In the genomic region with DNA sequence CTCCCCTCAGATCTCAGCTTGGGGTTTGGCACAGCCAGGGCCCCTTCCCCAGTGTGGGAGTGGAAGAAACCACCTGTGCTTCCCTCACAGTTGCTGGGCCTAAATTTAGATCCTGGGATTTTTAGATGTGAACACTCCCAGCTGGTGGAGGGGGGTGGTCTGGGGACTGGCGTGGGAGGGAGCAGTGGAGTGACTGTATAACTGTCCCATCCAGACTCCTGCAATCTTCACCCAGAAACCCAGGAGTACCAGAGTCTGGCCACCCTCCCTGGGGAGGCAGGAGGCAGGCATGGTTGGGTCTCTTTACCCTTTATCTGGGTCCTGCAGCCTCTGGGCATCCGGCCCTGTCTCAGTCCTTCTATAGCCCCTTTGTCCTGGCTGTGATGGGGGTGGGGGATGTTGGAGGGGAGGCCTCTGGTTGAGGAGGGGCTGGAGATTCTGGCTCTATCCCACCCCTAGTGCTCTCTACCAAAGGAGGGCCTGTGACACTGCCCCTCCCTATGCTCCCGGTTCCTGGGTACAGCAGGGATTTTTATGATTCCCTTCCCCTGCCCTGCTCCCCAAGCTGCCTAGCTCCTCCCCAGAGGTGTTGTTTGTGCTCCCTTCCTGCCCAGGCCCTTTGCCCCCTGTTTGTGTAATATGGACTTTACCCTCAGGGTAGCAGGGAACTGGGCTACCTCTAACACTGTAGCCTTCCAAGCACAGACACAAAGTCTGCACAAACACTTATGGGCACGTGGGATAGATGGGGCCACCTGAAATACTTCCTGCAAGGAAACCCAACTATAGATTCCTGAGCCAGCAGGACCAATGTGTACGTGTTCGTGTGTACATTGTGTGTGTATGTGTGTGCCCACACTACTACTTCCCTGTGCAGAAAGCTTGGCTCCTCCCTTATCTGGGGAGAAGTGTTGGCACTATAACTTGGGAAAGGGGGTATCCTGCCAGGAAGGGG, we compare ENCODE assay signal across 9 cellular contexts. TPM values are rescaled to one million over a fixed set of nuclear protein-coding genes. Genes with fewer than 3 reads are reported as not detected.
DNase-seq lines count a peak whose midpoint lies in the region; ATAC-seq lines count a peak whose summit lies in the region.
"Had no signal": no experiment of that assay in that cellular context is flagged by ENCODE, and none has a peak within 500 bp of the region (broad histone marks: within the 10 kb centered on the region; RNA-seq: fewer than 3 reads in every experiment).

No MANE protein-coding gene starts in this region.

- peaks cover 7 to 15% of the 10 kb centered on the region in 2 donors for H3K27me3 Mint-ChIP-seq in CD8-positive, alpha-beta memory T cell
- peaks cover 22% of the 10 kb centered on the region for H3K27me3 Mint-ChIP-seq in activated CD8-positive, alpha-beta T cell treated with anti-CD3 and anti-CD28 coated beads, Interleukin-2, amount 10 ng/mL, durations not matched to agents 7 days and 5 days (ENCODE audit: low read depth)

- H3K27ac Mint-ChIP-seq in CD8-positive, alpha-beta memory T cell, result no peak overlapping the region
- H3K27ac Mint-ChIP-seq in activated CD8-positive, alpha-beta T cell treated with anti-CD3 and anti-CD28 coated beads, Interleukin-2, amount 10 ng/mL, durations not matched to agents 7 days and 5 days, result no peak overlapping the region

- peaks cover 6% of the 10 kb centered on the region for H3K27me3 ChIP-seq in CD8-positive, alpha-beta memory T cell (ENCODE audit: insufficient read depth, low read length, poor library complexity, severe bottlenecking)
- H3K27me3 ChIP-seq in iPS-20b (ENCODE audit: insufficient read depth, low read length), result peaks cover 6% of the 10 kb centered on the region; the same call in 1 of the 2 replicates

- no peak overlapping the region for H3K4me3 ChIP-seq in CD8-positive, alpha-beta memory T cell (ENCODE audit: low read length)
- H3K4me3 ChIP-seq in iPS-20b (ENCODE audit: low read length), result peak overlapping the region; percentile 74

- peak overlapping the region in 5 of 7 donors; percentile 83 to 87 (median 86) for H3K4me3 Mint-ChIP-seq in CD8-positive, alpha-beta memory T cell
- H3K4me3 Mint-ChIP-seq in activated CD8-positive, alpha-beta T cell treated with anti-CD3 and anti-CD28 coated beads, Interleukin-2, amount 10 ng/mL, durations not matched to agents 7 days and 5 days, result peak overlapping the region; percentile 79

- peaks cover 3 to 24% (median 4%) of the 10 kb centered on the region in 3 donors for H3K4me1 Mint-ChIP-seq in CD8-positive, alpha-beta memory T cell
- H3K4me1 Mint-ChIP-seq in activated CD8-positive, alpha-beta T cell treated with anti-CD3 and anti-CD28 coated beads, Interleukin-2, amount 10 ng/mL, durations not matched to agents 7 days and 5 days (ENCODE audit: low read depth), result peaks cover 29% of the 10 kb centered on the region

- peaks cover 0 to 1% (median 0%) of the 10 kb centered on the region in 3 donors for H3K36me3 Mint-ChIP-seq in CD8-positive, alpha-beta memory T cell
- H3K36me3 Mint-ChIP-seq in activated CD8-positive, alpha-beta T cell treated with anti-CD3 and anti-CD28 coated beads, Interleukin-2, amount 10 ng/mL, durations not matched to agents 7 days and 5 days (ENCODE audit: low read depth), result no peaks in the 10 kb centered on the region

- CTCF ChIA-PET in CD8-positive, alpha-beta memory T cell (lab: Charles Lee), result interaction anchor here (1.0 to 1.1 kb wide), 2 partner anchors 14 to 43 kb away, joined by 3 read pairs; no protein-coding TSS in a partner anchor
- CTCF ChIA-PET in activated CD8-positive, alpha-beta T cell treated with anti-CD3 and anti-CD28 coated beads, Interleukin-2, amount 10 ng/mL, durations not matched to agents 7 days and 5 days (lab: Charles Lee), result interaction anchor here (0.8 to 5.8 kb wide), 5 partner anchors 14 to 37 kb away, joined by 3 to 45 read pairs (median 3); a partner anchor contains a TSS

- H3K4me1 ChIP-seq in CD8-positive, alpha-beta memory T cell (ENCODE audit: insufficient read depth, low read length), result peaks cover 5% of the 10 kb centered on the region
- peaks cover 21% of the 10 kb centered on the region for H3K4me1 ChIP-seq in iPS-20b (ENCODE audit: insufficient read depth, low read length)

- ATAC-seq in activated CD8-positive, alpha-beta T cell treated with anti-CD3 and anti-CD28 coated beads, Interleukin-2, amount 10 ng/mL, durations not matched to agents 7 days and 5 days, result no peak
- ATAC-seq in GM21529 (IDR thresholded peaks at IDR 0.05; ENCODE audit: unreplicated experiment) (no peak), GM18907 (IDR thresholded peaks at IDR 0.05; ENCODE audit: unreplicated experiment) (no peak)

- H3K36me3 ChIP-seq in CD8-positive, alpha-beta memory T cell (ENCODE audit: insufficient read depth, low read length), result no peaks in the 10 kb centered on the region
- peaks cover 32% of the 10 kb centered on the region for H3K36me3 ChIP-seq in iPS-20b (ENCODE audit: insufficient read depth, low read depth, low read length)

- no peaks in the 10 kb centered on the region for H3K9me3 Mint-ChIP-seq in CD8-positive, alpha-beta memory T cell
- no peaks in the 10 kb centered on the region for H3K9me3 Mint-ChIP-seq in activated CD8-positive, alpha-beta T cell treated with anti-CD3 and anti-CD28 coated beads, Interleukin-2, amount 10 ng/mL, durations not matched to agents 7 days and 5 days (ENCODE audit: insufficient read depth)

- H3K9ac ChIP-seq in iPS-20b (ENCODE audit: low read depth, low read length), result peak overlapping the region; percentile 85; the same call in 1 of the 2 replicates

- POLR2A ChIA-PET in CD8-positive, alpha-beta memory T cell (lab: Charles Lee), result interaction anchor here (0.8 kb wide), 1 partner anchor 20 kb away, joined by 4 read pairs; no protein-coding TSS in a partner anchor
- POLR2A ChIA-PET in activated CD8-positive, alpha-beta T cell treated with anti-CD3 and anti-CD28 coated beads, Interleukin-2, amount 10 ng/mL, durations not matched to agents 7 days and 5 days (lab: Charles Lee), result interaction anchor here (1.1 to 5.2 kb wide), 2 partner anchors 22 to 35 kb away, joined by 3 to 26 read pairs; a partner anchor contains a TSS

- no peak overlapping the region for H3K27ac ChIP-seq in CD8-positive, alpha-beta memory T cell (ENCODE audit: low read depth, low read length)
- peak overlapping the region; percentile 29 for H3K27ac ChIP-seq in iPS-20b (ENCODE audit: low read length)

- no peak for DNase-seq in CD8-positive, alpha-beta memory T cell
- DNase-seq in activated CD8-positive, alpha-beta T cell treated with anti-CD3 and anti-CD28 coated beads, Interleukin-2, amount 10 ng/mL, durations not matched to agents 7 days and 5 days, result no peak
- DNase-seq in pons (ENCODE audit: low spot score) (peak; percentile 89), GOT3 (lab: John Stamatoyannopoulos, UW) (no peak)
- DNase-seq in activated CD8-positive, alpha-beta memory T cell treated with anti-CD3 and anti-CD28 coated beads for 24 hours, result no peak
- DNase-seq: HCEC 1CT had no signal

- no peaks in the 10 kb centered on the region for H3K9me3 ChIP-seq in CD8-positive, alpha-beta memory T cell (ENCODE audit: low read length)
- no peaks in the 10 kb centered on the region for H3K9me3 ChIP-seq in iPS-20b (ENCODE audit: insufficient read depth, low read depth, low read length)

RNA-seq across cellular contexts. Expression of a gene that starts 1.7 kb away (rescaled TPM):
- total RNA-seq in CD8-positive, alpha-beta memory T cell, result 1 to 10 TPM; 1.7 to 1.9 TPM
- polyA plus RNA-seq in CD8-positive, alpha-beta memory T cell, result 0.63 TPM
- 1 to 10 TPM; 5.4 to 5.9 TPM for total RNA-seq in activated CD8-positive, alpha-beta T cell treated with anti-CD3 and anti-CD28 coated beads, Interleukin-2, amount 10 ng/mL, durations not matched to agents 7 days and 5 days

RNA-seq across cellular contexts. Expression of a gene that starts 22.7 kb away (rescaled TPM):
- total RNA-seq in CD8-positive, alpha-beta memory T cell, result 100 to 1,000 TPM; 468 to 504 TPM
- polyA plus RNA-seq in CD8-positive, alpha-beta memory T cell, result 249 TPM
- total RNA-seq in activated CD8-positive, alpha-beta T cell treated with anti-CD3 and anti-CD28 coated beads, Interleukin-2, amount 10 ng/mL, durations not matched to agents 7 days and 5 days, result 100 to 1,000 TPM; 316 to 323 TPM

RNA-seq across cellular contexts. Expression of a gene that starts 34.8 kb away (rescaled TPM):
- total RNA-seq in CD8-positive, alpha-beta memory T cell, result 1,000 to 10,000 TPM; 5,711 to 5,990 TPM
- 7,268 TPM for polyA plus RNA-seq in CD8-positive, alpha-beta memory T cell
- 1,000 to 10,000 TPM; 3,845 to 4,046 TPM for total RNA-seq in activated CD8-positive, alpha-beta T cell treated with anti-CD3 and anti-CD28 coated beads, Interleukin-2, amount 10 ng/mL, durations not matched to agents 7 days and 5 days

RNA-seq across cellular contexts. Expression of a gene that starts 36.4 kb away (rescaled TPM):
- 1 to 10 TPM; 8.1 to 9.0 TPM for total RNA-seq in CD8-positive, alpha-beta memory T cell
- 3.2 TPM for polyA plus RNA-seq in CD8-positive, alpha-beta memory T cell
- total RNA-seq in activated CD8-positive, alpha-beta T cell treated with anti-CD3 and anti-CD28 coated beads, Interleukin-2, amount 10 ng/mL, durations not matched to agents 7 days and 5 days, result 10 to 100 TPM in 1 of 2 experiments, 1 to 10 TPM in 1; 9.1 to 10.6 TPM

RNA-seq across cellular contexts. Expression of a gene that starts 40.0 kb away (rescaled TPM):
- total RNA-seq in CD8-positive, alpha-beta memory T cell, result 10 to 100 TPM; 48.8 to 59.9 TPM
- 1,127 TPM for polyA plus RNA-seq in CD8-positive, alpha-beta memory T cell
- 10 to 100 TPM; 25.2 to 27.2 TPM for total RNA-seq in activated CD8-positive, alpha-beta T cell treated with anti-CD3 and anti-CD28 coated beads, Interleukin-2, amount 10 ng/mL, durations not matched to agents 7 days and 5 days
